ENCODE assay signal across 21 cellular contexts in the genomic region with DNA sequence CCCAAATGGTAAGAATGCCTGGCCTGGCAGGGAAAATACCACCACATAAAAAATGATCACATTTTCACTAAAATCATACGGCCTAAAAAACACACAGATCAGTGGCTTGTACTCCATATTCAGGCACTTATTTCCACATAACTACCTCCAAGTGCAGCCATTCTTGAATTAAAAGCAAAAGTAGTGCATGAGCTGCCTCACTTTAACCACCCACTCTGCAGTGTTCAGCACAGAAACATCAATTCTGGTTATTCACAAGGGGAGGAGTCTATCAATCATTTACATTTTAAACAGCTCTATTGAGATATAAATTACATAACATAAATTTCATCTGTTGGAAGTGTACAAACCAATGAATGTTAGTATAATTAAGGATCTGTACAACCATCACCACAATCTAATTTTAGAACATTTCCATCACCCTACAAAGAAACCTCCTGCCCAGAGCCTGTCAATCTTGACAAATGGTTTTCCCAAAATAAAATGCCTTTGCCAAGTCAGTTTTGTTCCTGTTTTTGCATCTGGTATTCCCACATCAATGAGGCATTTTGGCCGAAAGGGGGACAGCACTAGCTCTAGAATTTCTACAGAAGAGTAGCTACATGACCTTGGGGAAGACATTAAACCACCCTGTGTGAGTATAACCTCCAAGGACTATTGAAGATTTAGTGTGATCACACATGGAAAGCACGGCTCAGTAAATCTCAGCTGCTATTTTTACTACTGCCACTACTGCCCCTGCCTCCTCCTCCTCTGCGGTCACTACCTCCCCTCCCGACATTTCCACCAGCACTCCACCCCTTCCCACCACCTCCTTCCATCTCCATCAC.
DNase-seq lines count a peak whose midpoint lies in the region; ATAC-seq and TF ChIP-seq lines count a peak whose summit lies in the region.
"Had no signal": no experiment of that assay in that cellular context is flagged by ENCODE, and none has a peak within 500 bp of the region (broad histone marks: within the 10 kb centered on the region; RNA-seq: fewer than 3 reads in every experiment).

No MANE protein-coding gene starts in this region.

- WGBS in gastroesophageal sphincter (ENCODE audit: low coverage in 1 of 2), 2 donors, result 34 to 39% methylated on average over 4 to 5 of the region's 5 CpGs
- no CpG with 5 or more reads among the region's 5 CpGs for WGBS in trophoblast cell (ENCODE audit: extremely low coverage, insufficient coverage, insufficient read length)

- in situ Hi-C loops in SK-MEL-5 (cut with HindIII; ENCODE audit: low pct_unique_long_range_greater_than_20kb, low sequenced_read_pairs), result no loop called here

- ATAC-seq in gastroesophageal sphincter, result no peak
- ATAC-seq in GM21529 (IDR thresholded peaks at IDR 0.05; ENCODE audit: unreplicated experiment), result no peak
- ATAC-seq in GM19463 (IDR thresholded peaks at IDR 0.05; ENCODE audit: unreplicated experiment), result no peak
- ATAC-seq: Panc1, sciatic nerve had no signal

- no peaks in the 10 kb centered on the region for H3K79me1 ChIP-seq in trophoblast cell (ENCODE audit: low read length)

- H3K14ac ChIP-seq in trophoblast cell (ENCODE audit: low read length), result no peak overlapping the region

- no peak overlapping the region for H2AFZ ChIP-seq in trophoblast cell (ENCODE audit: insufficient read depth, low read length, poor library complexity)

- 0 out of 22 replicates have a peak overlapping the region, but pooled peaks of 1 of the 11 experiments have one; percentile 28 for H3K9ac ChIP-seq in BLaER1 treated with 17β-estradiol and CSF1 and Interleukin-3, amounts not matched to agents 10 nM and 100 nM
- no peak overlapping the region for H3K9ac ChIP-seq in trophoblast cell (ENCODE audit: low read length)

- H3K18ac ChIP-seq in trophoblast cell (ENCODE audit: low read length), result no peak overlapping the region

- TF ChIP-seq CTCF in gastroesophageal sphincter (IDR thresholded peaks at IDR 0.05), result no peak

- peak overlapping the region; percentile 21 for H3K23ac ChIP-seq in trophoblast cell (ENCODE audit: low read length)

- DNase-seq in SK-MEL-5 (ENCODE audit: low read depth, low spot score) (peak; percentile 19), trophoblast cell (no peak), NCI-H748 (lab: John Stamatoyannopoulos, UW; ENCODE audit: unreplicated experiment) (no peak), NCI-H1930 (lab: John Stamatoyannopoulos, UW) (no peak)
- DNase-seq: activated CD4-positive, alpha-beta memory T cell treated with anti-CD3 and anti-CD28 coated beads for 36 hours; activated naive CD4-positive, alpha-beta T cell treated with anti-CD3 and anti-CD28 coated beads, Interleukin-2, amount 10 ng/mL, durations not matched to agents 7 days and 5 days; activated T-cell treated with anti-CD3 and anti-CD28 coated beads, Interleukin-2, amount 50 U/mL, for 1 hour; AML-193; esophagus squamous epithelium; midbrain; NCI-H2107; NCI-H774; stimulated activated CD4-positive, alpha-beta T cell treated with anti-CD3 and anti-CD28 coated beads, Interleukin-2, amount 100 ng/mL, for 24 hours; SW 1271 had no signal

- H3K79me2 ChIP-seq in trophoblast cell (ENCODE audit: control insufficient read depth, insufficient read depth, low read length, poor library complexity), result peaks cover 1% of the 10 kb centered on the region

- no peak overlapping the region for H3K4me3 ChIP-seq in BLaER1 treated with 17β-estradiol and CSF1 and Interleukin-3, amounts not matched to agents 10 nM and 100 nM
- H3K4me3 ChIP-seq in gastroesophageal sphincter, result no peak overlapping the region
- no peak overlapping the region for H3K4me3 ChIP-seq in trophoblast cell (ENCODE audit: low read depth, low read length)
- H3K4me3 ChIP-seq: esophagus squamous epithelium had no signal

- no peak overlapping the region for H2BK5ac ChIP-seq in trophoblast cell (ENCODE audit: low read depth, low read length, poor library complexity)

- H2AK5ac ChIP-seq in trophoblast cell (ENCODE audit: low read length), result no peak overlapping the region

- peaks cover 35 to 98% (median 67%) of the 10 kb centered on the region in 11 experiments for H4K20me1 ChIP-seq in BLaER1 treated with 17β-estradiol and CSF1 and Interleukin-3, amounts not matched to agents 10 nM and 100 nM

- H3K36me3 ChIP-seq in BLaER1 treated with 17β-estradiol and CSF1 and Interleukin-3, amounts not matched to agents 10 nM and 100 nM, result peaks cover 18 to 42% (median 39%) of the 10 kb centered on the region in 11 experiments; a peak in 19 of 22 replicates
- H3K36me3 ChIP-seq in gastroesophageal sphincter (no peaks in the 10 kb centered on the region), trophoblast cell (ENCODE audit: control insufficient read depth in 1 of 2, insufficient read depth in 2 of 2, low read length in 2 of 2) (peaks cover 0 to 2% of the 10 kb centered on the region in 2 experiments)
- H3K36me3 ChIP-seq: esophagus squamous epithelium, neutrophil had no signal

- peak overlapping the region in 5 of 11 experiments; percentile 0 to 35 (median 17); a peak in 3 of 22 replicates for H3K27ac ChIP-seq in BLaER1 treated with 17β-estradiol and CSF1 and Interleukin-3, amounts not matched to agents 10 nM and 100 nM
- H3K27ac ChIP-seq in gastroesophageal sphincter (peak overlapping the region in 3 of 4 donors; percentile 12 to 62 (median 35)), trophoblast cell (ENCODE audit: low read depth, low read length) (no peak overlapping the region)
- H3K27ac ChIP-seq: neutrophil had no signal

- H3K4me2 ChIP-seq in BLaER1 treated with 17β-estradiol and CSF1 and Interleukin-3, amounts not matched to agents 10 nM and 100 nM, result peak overlapping the region; percentile 24 to 80 (median 70)
- H3K4me2 ChIP-seq in trophoblast cell (ENCODE audit: low read length), result no peak overlapping the region

- no peak overlapping the region for H4K12ac ChIP-seq in trophoblast cell (ENCODE audit: low read depth, low read length)

- H2BK120ac ChIP-seq in trophoblast cell (ENCODE audit: insufficient read depth, low read length, poor library complexity), result no peak overlapping the region

- no peak for TF ChIP-seq EP300 in gastroesophageal sphincter (IDR thresholded peaks at IDR 0.05)

- no peak for TF ChIP-seq POLR2A in gastroesophageal sphincter (IDR thresholded peaks at IDR 0.05)

- no peak overlapping the region for H2BK12ac ChIP-seq in trophoblast cell (ENCODE audit: low read length)

- H3K4me1 ChIP-seq in BLaER1 treated with 17β-estradiol and CSF1 and Interleukin-3, amounts not matched to agents 10 nM and 100 nM, result peaks cover 32 to 85% (median 69%) of the 10 kb centered on the region in 10 experiments
- peaks cover 0 to 69% (median 23%) of the 10 kb centered on the region in 3 donors for H3K4me1 ChIP-seq in gastroesophageal sphincter
- H3K4me1 ChIP-seq in trophoblast cell (ENCODE audit: control insufficient read depth in 1 of 2, insufficient read depth in 2 of 2, low read length in 2 of 2), result peaks cover 2 to 7% of the 10 kb centered on the region in 2 experiments

- H4K91ac ChIP-seq in trophoblast cell (ENCODE audit: low read depth, low read length), result no peak overlapping the region

- H3K27me3 ChIP-seq in BLaER1 treated with 17β-estradiol and CSF1 and Interleukin-3, amounts not matched to agents 10 nM and 100 nM, result no peaks in the 10 kb centered on the region
- H3K27me3 ChIP-seq in gastroesophageal sphincter (no peaks in the 10 kb centered on the region), trophoblast cell (ENCODE audit: insufficient read depth, low read length) (no peaks in the 10 kb centered on the region)
- H3K27me3 ChIP-seq: esophagus squamous epithelium, neutrophil had no signal

- H3K4ac ChIP-seq in trophoblast cell (ENCODE audit: low read depth, low read length), result no peak overlapping the region

- H4K8ac ChIP-seq in trophoblast cell (ENCODE audit: low read depth, low read length), result no peak overlapping the region

- peaks cover 0 to 20% (median 7%) of the 10 kb centered on the region in 11 experiments; a peak in 10 of 22 replicates for H3K9me3 ChIP-seq in BLaER1 treated with 17β-estradiol and CSF1 and Interleukin-3, amounts not matched to agents 10 nM and 100 nM (replicated peaks in 1 of 11)
- H3K9me3 ChIP-seq in gastroesophageal sphincter (no peaks in the 10 kb centered on the region), trophoblast cell (ENCODE audit: insufficient read depth, low read depth, low read length) (peaks cover 7% of the 10 kb centered on the region)
- H3K9me3 ChIP-seq: esophagus squamous epithelium, neutrophil had no signal
